ENCODE assay signal across 12 cellular contexts in genomic region chr7:137873979-137874378, GRCh38. TPM values are rescaled to one million over a fixed set of nuclear protein-coding genes. Genes with fewer than 3 reads are reported as not detected.
DNase-seq lines count a peak whose midpoint lies in the region; ATAC-seq and TF ChIP-seq lines count a peak whose summit lies in the region.
"Had no signal": no experiment of that assay in that cellular context is flagged by ENCODE, and none has a peak within 500 bp of the region (broad histone marks: within the 10 kb centered on the region; RNA-seq: fewer than 3 reads in every experiment).

No MANE protein-coding gene starts in this region.

- H3K36me3 ChIP-seq in suprapubic skin, result peaks cover 25% of the 10 kb centered on the region

- no peak for TF ChIP-seq CTCF in nephron (IDR thresholded peaks at IDR 0.05; ENCODE audit: unreplicated experiment in 3 of 3)
- TF ChIP-seq CTCF in suprapubic skin (IDR thresholded peaks at IDR 0.05), result no peak

- peaks cover 0 to 4% of the 10 kb centered on the region in 2 donors for H3K9me3 Mint-ChIP-seq in activated naive CD4-positive, alpha-beta T cell treated with anti-CD3 and anti-CD28 coated beads, Interleukin-2, amount 50 U/mL, for 72 hours
- no peaks in the 10 kb centered on the region for H3K9me3 Mint-ChIP-seq in activated naive CD4-positive, alpha-beta T cell treated with anti-CD3 and anti-CD28 coated beads for 36 hours
- no peaks in the 10 kb centered on the region for H3K9me3 Mint-ChIP-seq in activated naive CD8-positive, alpha-beta T cell treated with anti-CD3 and anti-CD28 coated beads, Interleukin-2, amount 50 U/mL, for 24 hours
- peaks cover 11% of the 10 kb centered on the region for H3K9me3 Mint-ChIP-seq in nephron

- H3K4me3 Mint-ChIP-seq in activated naive CD4-positive, alpha-beta T cell treated with anti-CD3 and anti-CD28 coated beads for 36 hours, result no peak overlapping the region
- H3K4me3 Mint-ChIP-seq in activated naive CD8-positive, alpha-beta T cell treated with anti-CD3 and anti-CD28 coated beads, Interleukin-2, amount 50 U/mL, for 24 hours, result peak overlapping the region; percentile 65
- H3K4me3 Mint-ChIP-seq in nephron, result no peak overlapping the region

- no peak for DNase-seq in activated naive CD4-positive, alpha-beta T cell treated with anti-CD3 and anti-CD28 coated beads, Interleukin-2, amount 50 U/mL, for 72 hours (ENCODE audit: low spot score in 2 of 2)
- DNase-seq in activated naive CD4-positive, alpha-beta T cell treated with anti-CD3 and anti-CD28 coated beads for 36 hours, result no peak
- DNase-seq in activated naive CD8-positive, alpha-beta T cell treated with anti-CD3 and anti-CD28 coated beads, Interleukin-2, amount 50 U/mL, for 24 hours, result no peak
- DNase-seq in suprapubic skin (ENCODE audit: low spot score in 2 of 2), result no peak
- DNase-seq in NCI-H82 treated with DMSO at 0.1 percent for 48 hours (lab: John Stamatoyannopoulos, UW; ENCODE audit: unreplicated experiment), result no peak
- DNase-seq in NCI-H748 (lab: John Stamatoyannopoulos, UW; ENCODE audit: unreplicated experiment), result no peak
- no peak for DNase-seq in HEK293T (ENCODE audit: extremely low spot score)
- DNase-seq: NCI-H2029 treated with DMSO at 0.1 percent for 48 hours, NCI-H69 had no signal

- peak; percentile 11 to 20 for ATAC-seq in activated naive CD4-positive, alpha-beta T cell treated with anti-CD3 and anti-CD28 coated beads, Interleukin-2, amount 50 U/mL, for 72 hours
- peak; percentile 49 for ATAC-seq in activated naive CD8-positive, alpha-beta T cell treated with anti-CD3 and anti-CD28 coated beads, Interleukin-2, amount 50 U/mL, for 24 hours
- ATAC-seq: Panc1 had no signal

- TF ChIP-seq EP300 in suprapubic skin (IDR thresholded peaks at IDR 0.05), result no peak

- H3K27me3 ChIP-seq in suprapubic skin, result no peaks in the 10 kb centered on the region

- H3K27me3 Mint-ChIP-seq in activated naive CD4-positive, alpha-beta T cell treated with anti-CD3 and anti-CD28 coated beads for 36 hours (ENCODE audit: low read depth), result no peaks in the 10 kb centered on the region
- peaks cover 2% of the 10 kb centered on the region for H3K27me3 Mint-ChIP-seq in activated naive CD8-positive, alpha-beta T cell treated with anti-CD3 and anti-CD28 coated beads, Interleukin-2, amount 50 U/mL, for 24 hours
- H3K27me3 Mint-ChIP-seq in nephron (ENCODE audit: low read depth), result no peaks in the 10 kb centered on the region

- peaks cover 9% of the 10 kb centered on the region for H3K4me1 Mint-ChIP-seq in activated naive CD4-positive, alpha-beta T cell treated with anti-CD3 and anti-CD28 coated beads for 36 hours (ENCODE audit: low read depth)
- H3K4me1 Mint-ChIP-seq in activated naive CD8-positive, alpha-beta T cell treated with anti-CD3 and anti-CD28 coated beads, Interleukin-2, amount 50 U/mL, for 24 hours, result peaks cover 35% of the 10 kb centered on the region
- peaks cover 66% of the 10 kb centered on the region for H3K4me1 Mint-ChIP-seq in nephron

- H3K36me3 Mint-ChIP-seq in activated naive CD4-positive, alpha-beta T cell treated with anti-CD3 and anti-CD28 coated beads, Interleukin-2, amount 50 U/mL, for 72 hours, result peaks cover 11 to 24% of the 10 kb centered on the region in 2 donors
- H3K36me3 Mint-ChIP-seq in activated naive CD4-positive, alpha-beta T cell treated with anti-CD3 and anti-CD28 coated beads for 36 hours (ENCODE audit: low read depth), result peaks cover 34% of the 10 kb centered on the region
- H3K36me3 Mint-ChIP-seq in activated naive CD8-positive, alpha-beta T cell treated with anti-CD3 and anti-CD28 coated beads, Interleukin-2, amount 50 U/mL, for 24 hours (ENCODE audit: low read depth), result peaks cover 49% of the 10 kb centered on the region
- H3K36me3 Mint-ChIP-seq in nephron (ENCODE audit: low read depth), result peaks cover 84% of the 10 kb centered on the region

- WGBS in suprapubic skin, result 79% methylated on average over 3 of the region's 3 CpGs

- POLR2A ChIA-PET in HEK293T (lab: Yijun Ruan, JAX), result no interaction called here

- intact Hi-C loops in activated naive CD4-positive, alpha-beta T cell treated with anti-CD3 and anti-CD28 coated beads for 36 hours (cut with micrococcal nuclease), result loop anchor here (2.0 kb wide), 1 partner anchor 21 kb away; no protein-coding TSS in a partner anchor

- TF ChIP-seq POLR2A in suprapubic skin (IDR thresholded peaks at IDR 0.05), result no peak

- H3K4me3 ChIP-seq in suprapubic skin, result no peak overlapping the region

- H3K27ac ChIP-seq in suprapubic skin, result peak overlapping the region; percentile 46
- H3K27ac ChIP-seq: parathyroid adenoma had no signal

- CTCF ChIA-PET in activated naive CD4-positive, alpha-beta T cell treated with anti-CD3 and anti-CD28 coated beads for 36 hours (lab: Charles Lee), result no interaction called here
- CTCF ChIA-PET in HEK293T (lab: Yijun Ruan, JAX), result no interaction called here

- peaks cover 3% of the 10 kb centered on the region for H3K4me1 ChIP-seq in suprapubic skin

- peak overlapping the region; percentile 65 to 94 for H3K27ac Mint-ChIP-seq in activated naive CD4-positive, alpha-beta T cell treated with anti-CD3 and anti-CD28 coated beads, Interleukin-2, amount 50 U/mL, for 72 hours
- H3K27ac Mint-ChIP-seq in activated naive CD4-positive, alpha-beta T cell treated with anti-CD3 and anti-CD28 coated beads for 36 hours, result no peak overlapping the region
- peak overlapping the region; percentile 97 for H3K27ac Mint-ChIP-seq in activated naive CD8-positive, alpha-beta T cell treated with anti-CD3 and anti-CD28 coated beads, Interleukin-2, amount 50 U/mL, for 24 hours
- peak overlapping the region in 2 of 3 experiments; percentile 51 to 91 for H3K27ac Mint-ChIP-seq in nephron

- H3K9me3 ChIP-seq in suprapubic skin, result no peaks in the 10 kb centered on the region

TF ChIP-seq in HEK293T, 16 proteins besides CTCF, POLR2A, EP300 and RAD21:
- TF ChIP-seq FOXK2 (IDR thresholded peaks at IDR 0.05) (no peak), HDGF (IDR thresholded peaks at IDR 0.05; ENCODE audit: borderline replicate concordance) (no peak), NFRKB (IDR thresholded peaks at IDR 0.05) (no peak)

RNA-seq across cellular contexts. Expression of gene DGKI, which starts 27.2 kb away (rescaled TPM):
- 10 to 100 TPM in 1 of 2 donors, under 1 TPM in 1; 0.71 to 16.8 TPM for total RNA-seq in activated naive CD4-positive, alpha-beta T cell treated with anti-CD3 and anti-CD28 coated beads, Interleukin-2, amount 50 U/mL, for 72 hours
- 1 to 10 TPM; 2.0 to 2.7 TPM for total RNA-seq in activated naive CD4-positive, alpha-beta T cell treated with anti-CD3 and anti-CD28 coated beads for 36 hours
- total RNA-seq in suprapubic skin, result 1 to 10 TPM in 3 of 4 donors, under 1 TPM in 1; 0.42 to 6.2 (median 2.0) TPM
